1 cellular context compared by ENCODE assay signal in the genomic region with DNA sequence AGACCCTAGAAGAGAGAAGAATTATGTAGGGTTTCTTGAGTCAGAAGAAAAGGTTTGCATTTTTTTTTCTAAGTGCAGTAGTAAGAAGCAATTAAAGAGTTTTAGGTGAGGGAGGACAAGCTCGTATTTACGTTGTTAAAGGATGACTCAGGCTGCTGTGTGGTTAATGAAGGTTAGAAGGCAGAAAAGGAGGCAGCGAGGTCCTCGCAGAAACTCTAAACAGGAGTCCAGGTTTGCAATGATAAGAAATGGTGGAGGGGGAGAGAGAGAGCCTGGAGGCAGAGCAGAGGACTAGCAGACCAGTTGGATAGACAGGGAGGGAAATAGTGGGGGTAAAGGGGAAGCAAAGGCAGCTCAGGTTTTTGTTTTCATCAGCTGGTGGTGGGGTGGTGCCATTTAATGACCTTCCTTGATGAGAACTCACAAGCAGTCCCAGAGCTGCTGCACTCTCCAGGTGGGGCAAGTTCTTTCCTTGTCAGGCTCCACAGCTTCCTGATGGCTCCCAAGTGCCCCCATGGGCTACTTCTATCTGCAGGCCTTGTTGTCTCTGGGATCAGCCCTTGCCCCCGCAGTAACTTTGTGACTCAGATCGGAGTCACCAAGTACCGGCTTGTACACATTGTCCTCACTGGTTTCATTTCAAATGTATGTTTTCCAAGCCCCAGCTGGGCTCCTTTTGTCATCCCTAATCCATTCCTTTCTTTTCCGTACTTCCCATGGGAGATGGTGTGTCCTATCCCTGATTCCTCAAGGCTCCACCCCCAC.
A peak's percentile ranks its signal among the peaks of the same experiment; 100 is the strongest.
TF ChIP-seq lines count a peak whose summit lies in the region.

No MANE protein-coding gene starts in this region.

TF ChIP-seq in K562, 482 proteins besides CTCF, POLR2A, EP300 and RAD21:
- TF ChIP-seq BRD4 (IDR thresholded peaks at IDR 0.05) (no peak), FOSL1 (tag; conservative IDR thresholded peaks at IDR 0.05) (peak; percentile 68)
